ENCODE assay signal across 30 cellular contexts in genomic region chr11:64072403-64072802, GRCh38. TPM values are rescaled to one million over a fixed set of nuclear protein-coding genes. Genes with fewer than 3 reads are reported as not detected.
"Had no signal": no experiment of that assay in that cellular context is flagged by ENCODE, and none has a peak within 500 bp of the region (broad histone marks: within the 10 kb centered on the region; RNA-seq: fewer than 3 reads in every experiment).

No MANE protein-coding gene starts in this region.

- H3K27ac Mint-ChIP-seq: activated CD4-positive, alpha-beta memory T cell treated with anti-CD3 and anti-CD28 coated beads, Interleukin-2, amount 10 ng/mL, durations not matched to agents 7 days and 5 days; activated naive CD4-positive, alpha-beta T cell treated with anti-CD3 and anti-CD28 coated beads, Interleukin-2, amount 10 ng/mL, durations not matched to agents 7 days and 5 days; activated naive CD4-positive, alpha-beta T cell treated with anti-CD3 and anti-CD28 coated beads, Interleukin-2, amount 50 U/mL, for 72 hours; activated naive CD8-positive, alpha-beta T cell treated with anti-CD3 and anti-CD28 coated beads, Interleukin-2, amount 10 ng/mL, durations not matched to agents 7 days and 5 days; activated T-cell treated with anti-CD3 and anti-CD28 coated beads, Interleukin-2, amount 50 U/mL, for 24 hours; activated T-cell treated with anti-CD3 and anti-CD28 coated beads, Interleukin-2, amount 50 U/mL, for 72 hours; T-helper 17 cell; T-helper 2 cell treated with Interferon-gamma antibody and Interleukin-4, amounts not matched to agents 5 μg/mL and 100 μg/mL, for 36 hours had no signal

- H3K27me3 Mint-ChIP-seq: activated CD4-positive, alpha-beta memory T cell treated with anti-CD3 and anti-CD28 coated beads, Interleukin-2, amount 10 ng/mL, durations not matched to agents 7 days and 5 days; activated CD4-positive, alpha-beta T cell treated with anti-CD3 and anti-CD28 coated beads, Interleukin-2, amount 10 ng/mL, durations not matched to agents 7 days and 5 days; activated naive CD4-positive, alpha-beta T cell treated with anti-CD3 and anti-CD28 coated beads, Interleukin-2, amount 10 ng/mL, durations not matched to agents 7 days and 5 days; activated naive CD8-positive, alpha-beta T cell treated with anti-CD3 and anti-CD28 coated beads, Interleukin-2, amount 10 ng/mL, durations not matched to agents 7 days and 5 days; activated T-cell treated with anti-CD3 and anti-CD28 coated beads, Interleukin-2, amount 50 U/mL, for 24 hours; T-helper 17 cell had no signal

- H3K4me1 ChIP-seq: ascending aorta had no signal

- H3K4me3 Mint-ChIP-seq: activated CD4-positive, alpha-beta memory T cell treated with anti-CD3 and anti-CD28 coated beads, Interleukin-2, amount 10 ng/mL, durations not matched to agents 7 days and 5 days; activated CD4-positive, alpha-beta T cell treated with anti-CD3 and anti-CD28 coated beads, Interleukin-2, amount 10 ng/mL, durations not matched to agents 7 days and 5 days; activated naive CD4-positive, alpha-beta T cell treated with anti-CD3 and anti-CD28 coated beads, Interleukin-2, amount 10 ng/mL, durations not matched to agents 7 days and 5 days; activated naive CD8-positive, alpha-beta T cell treated with anti-CD3 and anti-CD28 coated beads, Interleukin-2, amount 10 ng/mL, durations not matched to agents 7 days and 5 days; activated T-cell treated with anti-CD3 and anti-CD28 coated beads, Interleukin-2, amount 50 U/mL, for 24 hours; activated T-cell treated with anti-CD3 and anti-CD28 coated beads, Interleukin-2, amount 50 U/mL, for 72 hours; T-helper 17 cell; T-helper 2 cell treated with Interferon-gamma antibody and Interleukin-4, amounts not matched to agents 5 μg/mL and 100 μg/mL, for 36 hours had no signal

- DNase-seq: activated CD4-positive, alpha-beta memory T cell treated with anti-CD3 and anti-CD28 coated beads, Interleukin-2, amount 10 ng/mL, durations not matched to agents 7 days and 5 days; activated CD4-positive, alpha-beta T cell treated with anti-CD3 and anti-CD28 coated beads for 4 hours; activated CD4-positive, alpha-beta T cell treated with anti-CD3 and anti-CD28 coated beads, Interleukin-2, amount 10 ng/mL, durations not matched to agents 7 days and 5 days; activated CD4-positive, alpha-beta T cell treated with anti-CD3 and anti-CD28 coated beads, Interleukin-2, amount 50 U/mL, for 4 hours; activated CD4-positive, CD25-positive, alpha-beta regulatory T cell; activated CD4-positive, CD25-positive, alpha-beta regulatory T cell treated with anti-CD3 and anti-CD28 coated beads, Interleukin-2, amount 50 U/mL, for 72 hours; activated CD8-positive, alpha-beta memory T cell treated with anti-CD3 and anti-CD28 coated beads, Interleukin-2, amount 50 U/mL, for 48 hours; activated gamma-delta T cell; activated naive CD4-positive, alpha-beta T cell; activated naive CD4-positive, alpha-beta T cell treated with anti-CD3 and anti-CD28 coated beads, Interleukin-2, amount 10 ng/mL, durations not matched to agents 7 days and 5 days; activated naive CD8-positive, alpha-beta T cell treated with anti-CD3 and anti-CD28 coated beads, Interleukin-2, amount 10 ng/mL, durations not matched to agents 7 days and 5 days; activated T-cell treated with anti-CD3 and anti-CD28 coated beads for 4 hours; activated T-cell treated with anti-CD3 and anti-CD28 coated beads, Interleukin-2, amount 50 U/mL, for 24 hours; activated T-cell treated with anti-CD3 and anti-CD28 coated beads, Interleukin-2, amount 50 U/mL, for 72 hours; brain microvascular endothelial cell; cortex of kidney; dermis blood vessel endothelial cell; effector CD8-positive, alpha-beta T cell; esophagus squamous epithelium; foreskin melanocyte; T-helper 1 cell; T-helper 17 cell; T1000 had no signal

- H3K9me3 Mint-ChIP-seq: activated CD4-positive, alpha-beta memory T cell treated with anti-CD3 and anti-CD28 coated beads, Interleukin-2, amount 10 ng/mL, durations not matched to agents 7 days and 5 days; activated CD4-positive, alpha-beta T cell treated with anti-CD3 and anti-CD28 coated beads, Interleukin-2, amount 10 ng/mL, durations not matched to agents 7 days and 5 days; activated naive CD4-positive, alpha-beta T cell treated with anti-CD3 and anti-CD28 coated beads, Interleukin-2, amount 10 ng/mL, durations not matched to agents 7 days and 5 days; activated naive CD4-positive, alpha-beta T cell treated with anti-CD3 and anti-CD28 coated beads, Interleukin-2, amount 50 U/mL, for 72 hours; activated naive CD8-positive, alpha-beta T cell treated with anti-CD3 and anti-CD28 coated beads, Interleukin-2, amount 10 ng/mL, durations not matched to agents 7 days and 5 days; activated T-cell treated with anti-CD3 and anti-CD28 coated beads, Interleukin-2, amount 50 U/mL, for 24 hours; activated T-cell treated with anti-CD3 and anti-CD28 coated beads, Interleukin-2, amount 50 U/mL, for 72 hours; T-helper 2 cell treated with Interferon-gamma antibody and Interleukin-4, amounts not matched to agents 5 μg/mL and 100 μg/mL, for 36 hours had no signal

- ATAC-seq: activated naive CD4-positive, alpha-beta T cell treated with anti-CD3 and anti-CD28 coated beads, Interleukin-2, amount 50 U/mL, for 72 hours; activated T-cell treated with anti-CD3 and anti-CD28 coated beads, Interleukin-2, amount 50 U/mL, for 72 hours; gastroesophageal sphincter; T-helper 17 cell had no signal

- H3K27ac ChIP-seq: ascending aorta, brain microvascular endothelial cell, epithelial cell of prostate, esophagus squamous epithelium, gastroesophageal sphincter had no signal

- H3K36me3 ChIP-seq: ascending aorta, brain microvascular endothelial cell, esophagus squamous epithelium, gastroesophageal sphincter had no signal

- H3K4me1 Mint-ChIP-seq: activated naive CD8-positive, alpha-beta T cell treated with anti-CD3 and anti-CD28 coated beads, Interleukin-2, amount 10 ng/mL, durations not matched to agents 7 days and 5 days had no signal

- H3K4me3 ChIP-seq: ascending aorta, esophagus squamous epithelium, gastroesophageal sphincter had no signal

- H3K27me3 ChIP-seq: ascending aorta, esophagus squamous epithelium, gastroesophageal sphincter had no signal

- H3K36me3 Mint-ChIP-seq: activated naive CD4-positive, alpha-beta T cell treated with anti-CD3 and anti-CD28 coated beads, Interleukin-2, amount 10 ng/mL, durations not matched to agents 7 days and 5 days; activated naive CD4-positive, alpha-beta T cell treated with anti-CD3 and anti-CD28 coated beads, Interleukin-2, amount 50 U/mL, for 72 hours; activated naive CD8-positive, alpha-beta T cell treated with anti-CD3 and anti-CD28 coated beads, Interleukin-2, amount 10 ng/mL, durations not matched to agents 7 days and 5 days had no signal

- H3K9me3 ChIP-seq: ascending aorta, esophagus squamous epithelium, gastroesophageal sphincter had no signal

RNA-seq across cellular contexts. Expression of gene FLRT1, which starts 36.7 kb away (rescaled TPM):
- total RNA-seq: activated CD4-positive, alpha-beta T cell treated with anti-CD3 and anti-CD28 coated beads, Interleukin-2, amount 10 ng/mL, durations not matched to agents 7 days and 5 days; activated naive CD4-positive, alpha-beta T cell treated with anti-CD3 and anti-CD28 coated beads, Interleukin-2, amount 50 U/mL, for 72 hours; activated naive CD8-positive, alpha-beta T cell treated with anti-CD3 and anti-CD28 coated beads, Interleukin-2, amount 10 ng/mL, durations not matched to agents 7 days and 5 days; dermis blood vessel endothelial cell; endothelial cell of umbilical vein; glomerular endothelial cell; T-helper 17 cell had no signal
